8 cellular contexts compared by ENCODE assay signal in the genomic region with DNA sequence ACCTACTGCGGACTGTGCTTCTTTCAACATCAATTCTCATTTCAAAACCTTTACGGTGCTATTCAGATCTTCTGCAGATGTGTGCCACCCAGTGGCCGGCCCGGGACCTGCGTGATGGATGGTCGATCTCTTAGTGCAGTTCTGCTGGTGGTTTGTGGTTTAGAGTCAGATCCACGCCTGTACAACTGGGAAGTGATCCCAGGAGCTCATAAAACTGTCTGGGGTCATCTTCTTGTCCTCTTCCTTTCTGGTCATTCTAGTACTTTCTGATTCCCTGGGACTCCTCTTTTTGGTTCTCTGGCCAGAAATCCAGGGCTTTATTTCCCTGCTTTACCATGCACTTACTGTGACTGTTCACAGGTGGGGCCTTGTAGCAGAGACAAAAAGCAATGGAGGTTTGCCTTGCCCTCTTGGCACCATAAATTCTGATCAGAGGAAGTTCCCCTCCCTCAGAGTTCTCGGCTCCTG. TPM values are rescaled to one million over a fixed set of nuclear protein-coding genes. Genes with fewer than 3 reads are reported as not detected.
A peak's percentile ranks its signal among the peaks of the same experiment; 100 is the strongest.
DNase-seq lines count a peak whose midpoint lies in the region; ATAC-seq, FAIRE-seq and TF ChIP-seq lines count a peak whose summit lies in the region.

No MANE protein-coding gene starts in this region.

- H3K9me2 ChIP-seq in PC-3 (replicated peaks; ENCODE audit: low read length): no peaks in the 10 kb centered on the region

- H2AFZ ChIP-seq in PC-3 (ENCODE audit: low read length): peak overlapping the region; percentile 25; the same call in 1 of the 2 replicates
- no peak overlapping the region for H2AFZ ChIP-seq in endothelial cell of umbilical vein (ENCODE audit: low read depth, low read length)

- dilution Hi-C loops in endothelial cell of umbilical vein (cut with MboI; ENCODE audit: extremely low pct_ligation_motif_present, low sequenced_read_pairs): no loop called here

- no peaks in the 10 kb centered on the region; the same call in 1 of the 2 replicates for H3K4me1 ChIP-seq in PC-3 (ENCODE audit: insufficient read depth, low read length)
- H3K4me1 ChIP-seq in endothelial cell of umbilical vein (ENCODE audit: control insufficient read depth, extremely low read depth, insufficient read depth, low read length): no peaks in the 10 kb centered on the region

- DNase-seq in AML-193 (lab: John Stamatoyannopoulos, UW) (peak; percentile 90 to 91), GM19240 (ENCODE audit: insufficient read length, low spot score) (peak; percentile 66), PC-3 (peak; percentile 86), activated T-cell treated with anti-CD3 and anti-CD28 coated beads for 1 hour (ENCODE audit: low read depth) (peak; percentile 78), endothelial cell of umbilical vein (ENCODE audit: low read depth, low spot score) (peak; percentile 81), naive B cell (peak; percentile 66)
- DNase-seq in stimulated activated CD8-positive, alpha-beta memory T cell treated with anti-CD3 and anti-CD28 coated beads, Interleukin-7, amount 100 ng/mL, for 4 hours (ENCODE audit: low read depth in 2 of 2): peak; percentile 62 to 66

- BruUV-seq in PC-3 (replicated peaks; lab: Mats Ljungman, UMichigan): no TSS peak
- BruUV-seq in endothelial cell of umbilical vein (replicated peaks; lab: Mats Ljungman, UMichigan): no TSS peak

- H3K79me2 ChIP-seq in PC-3 (ENCODE audit: low read length) (no peaks in the 10 kb centered on the region), endothelial cell of umbilical vein (ENCODE audit: control insufficient read depth, insufficient read depth, low read length) (no peaks in the 10 kb centered on the region)

- no peaks in the 10 kb centered on the region for H4K20me1 ChIP-seq in PC-3 (ENCODE audit: low read length)
- no peaks in the 10 kb centered on the region for H4K20me1 ChIP-seq in endothelial cell of umbilical vein (replicated peaks; ENCODE audit: control insufficient read depth, extremely low read depth, insufficient read depth, low read length)

- H3K36me3 ChIP-seq in KOPT-K1 (ENCODE audit: insufficient read depth, low read length) (no peaks in the 10 kb centered on the region), PC-3 (ENCODE audit: low read depth, low read length) (no peaks in the 10 kb centered on the region), endothelial cell of umbilical vein (ENCODE audit: control insufficient read depth in 2 of 2, extremely low read depth in 1 of 2, insufficient read depth in 2 of 2, low read length in 2 of 2) (no peaks in the 10 kb centered on the region)

- H3K4me1 Mint-ChIP-seq in naive B cell: peaks cover 6 to 9% (median 8%) of the 10 kb centered on the region in 3 donors

- CTCF ChIA-PET in PC-3 (lab: Charles Lee) (interaction anchor here (0.5 to 1.1 kb wide), 4 partner anchors 15 to 379 kb away, joined by 3 to 9 read pairs (median 5); a partner anchor contains a TSS), endothelial cell of umbilical vein (lab: Charles Lee) (interaction anchor here (1.0 to 1.9 kb wide), 6 partner anchors 9 to 86 kb away, joined by 3 to 9 read pairs (median 4); no protein-coding TSS in a partner anchor)

- no peaks in the 10 kb centered on the region for H3K9me1 ChIP-seq in endothelial cell of umbilical vein (replicated peaks; ENCODE audit: control insufficient read depth, extremely low read depth, insufficient read depth, low read length)

- peak overlapping the region in 3 of 6 donors; percentile 2 to 39 (median 33) for H3K27ac Mint-ChIP-seq in naive B cell

- H3K27ac ChIP-seq in KOPT-K1 (ENCODE audit: low read depth, low read length, poor library complexity, severe bottlenecking) (peak overlapping the region; percentile 16), PC-3 (ENCODE audit: low read length) (no peak overlapping the region), endothelial cell of umbilical vein (ENCODE audit: insufficient read depth, low read depth, low read length) (no peak overlapping the region)

- no peaks in the 10 kb centered on the region for H3K9me3 Mint-ChIP-seq in naive B cell

- no peaks in the 10 kb centered on the region for H3F3A ChIP-seq in PC-3 (ENCODE audit: low read length, unreplicated experiment)

- H3K4me2 ChIP-seq in PC-3 (ENCODE audit: low read length) (peak overlapping the region; percentile 19), endothelial cell of umbilical vein (ENCODE audit: insufficient read depth, low read length) (no peak overlapping the region)

- H3K9me3 ChIP-seq in KOPT-K1 (ENCODE audit: insufficient read depth, low read length, poor library complexity, severe bottlenecking) (no peaks in the 10 kb centered on the region), PC-3 (ENCODE audit: low read length) (no peaks in the 10 kb centered on the region), endothelial cell of umbilical vein (replicated peaks; ENCODE audit: control insufficient read depth, insufficient read depth, low read length) (no peaks in the 10 kb centered on the region)

- TF ChIP-seq POLR2A in endothelial cell of umbilical vein (IDR thresholded peaks at IDR 0.05; ENCODE audit: low read depth, low read length): no peak

- H3K27me3 Mint-ChIP-seq in naive B cell: no peaks in the 10 kb centered on the region

- intact Hi-C loops in PC-3 (cut with micrococcal nuclease) (loop anchor here (1.0 kb wide), 5 partner anchors 85 to 379 kb away; no protein-coding TSS in a partner anchor), endothelial cell of umbilical vein (cut with micrococcal nuclease) (loop anchor here (1.0 kb wide), 4 partner anchors 86 to 379 kb away; a partner anchor contains a TSS)

- peak; percentile 87 for FAIRE-seq in endothelial cell of umbilical vein (lab: Jason Lieb, UNC)

- no peaks in the 10 kb centered on the region for H3K36me3 Mint-ChIP-seq in naive B cell

- peak; percentile 95 for TF ChIP-seq CTCF in PC-3 (conservative IDR thresholded peaks at IDR 0.05; ENCODE audit: low read depth, low read length)
- peak; percentile 83 to 90 for TF ChIP-seq CTCF in endothelial cell of umbilical vein (IDR thresholded peaks at IDR 0.05; ENCODE audit: extremely low read depth in 1 of 2, insufficient read depth in 1 of 2, low read depth in 1 of 2, low read length in 2 of 2)

- ATAC-seq in PC-3: peak; percentile 99
- peak; percentile 89 to 98 for ATAC-seq in naive B cell (ENCODE audit: low read depth in 2 of 2)

- H3K9ac ChIP-seq in PC-3 (ENCODE audit: low read length) (no peak overlapping the region), endothelial cell of umbilical vein (replicated peaks; ENCODE audit: extremely low read depth, insufficient read depth, low read length) (no peak overlapping the region)

- H3K27me3 ChIP-seq in PC-3 (ENCODE audit: low read length) (no peaks in the 10 kb centered on the region), endothelial cell of umbilical vein (ENCODE audit: control insufficient read depth in 2 of 2, insufficient read depth in 2 of 2, low read length in 2 of 2) (peaks cover 4 to 9% of the 10 kb centered on the region in 2 experiments)

- H3K4me3 Mint-ChIP-seq in naive B cell: no peak overlapping the region

- H3K4me3 ChIP-seq in PC-3 (ENCODE audit: low read length): no peak overlapping the region
- H3K4me3 ChIP-seq in endothelial cell of umbilical vein (replicated peaks in 1 of 3; ENCODE audit: insufficient read depth in 1 of 3, low read depth in 1 of 3, low read length in 3 of 3): no peak overlapping the region

- POLR2A ChIA-PET in PC-3 (lab: Charles Lee; ENCODE audit: unreplicated experiment) (interaction anchor here (0.6 kb wide), 1 partner anchor 104 kb away, joined by 4 read pairs; no protein-coding TSS in a partner anchor), endothelial cell of umbilical vein (lab: Charles Lee) (interaction anchor here (1.2 kb wide), 1 partner anchor 16 kb away, joined by 3 read pairs; a partner anchor contains a TSS)

TF ChIP-seq in endothelial cell of umbilical vein, 7 proteins besides CTCF, POLR2A, EP300 and RAD21:
- TF ChIP-seq GATA2 (IDR thresholded peaks at IDR 0.05; ENCODE audit: insufficient read depth, insufficient read length, low read depth, low read length) (no peak), FOS (IDR thresholded peaks at IDR 0.05; ENCODE audit: borderline replicate concordance, insufficient read depth, low read length) (no peak), EZH2 (IDR thresholded peaks at IDR 0.05; ENCODE audit: borderline replicate concordance, low read depth, low read length, severe bottlenecking) (no peak), MYC (IDR thresholded peaks at IDR 0.05; ENCODE audit: low read depth, low read length) (no peak)

RNA-seq across cellular contexts. Expression of a gene that starts 15.8 kb away (rescaled TPM):
- 22.0 and 22.3 TPM in 2 replicates for total RNA-seq in PC-3 (2014; rRNA removed)
- 23.1 and 25.3 TPM in 2 replicates for total RNA-seq in endothelial cell of umbilical vein
- polyA plus RNA-seq in endothelial cell of umbilical vein: 4.8 and 10.8 TPM in 2 replicates
- 3.3 and 3.5 TPM in 2 replicates for polyA plus RNA-seq in endothelial cell of umbilical vein (2011; cell fraction: cytosol; rRNA removed)
- polyA plus RNA-seq in endothelial cell of umbilical vein (2011; cell fraction: nucleus; rRNA removed): 8.5 and 10.8 TPM in 2 replicates
- polyA plus RNA-seq in endothelial cell of umbilical vein (2012): 8.7 and 13.7 TPM in 2 replicates
- polyA minus RNA-seq in endothelial cell of umbilical vein: 78.5 and 79.2 TPM in 2 replicates
- polyA minus RNA-seq in endothelial cell of umbilical vein (2011; cell fraction: cytosol; rRNA and poly(A)+ RNA removed): 28.4 TPM
- polyA minus RNA-seq in endothelial cell of umbilical vein (2011; cell fraction: nucleus; rRNA and poly(A)+ RNA removed): 23.7 and 25.8 TPM in 2 replicates
- polyA plus RNA-seq in naive B cell (ENCODE audit: low read depth in 6 of 6): 1 to 10 TPM; 1.2 to 8.0 (median 5.0) TPM

RNA-seq across cellular contexts. Expression of a gene that starts 16.4 kb away (rescaled TPM):
- not detected in 2 replicates for total RNA-seq in PC-3 (2014; rRNA removed)
- 0.18 and 0.73 TPM in 2 replicates for total RNA-seq in endothelial cell of umbilical vein
- 0.21 and 0.30 TPM in 2 replicates for polyA plus RNA-seq in endothelial cell of umbilical vein
- 0.18 and 0.54 TPM in 2 replicates for polyA plus RNA-seq in endothelial cell of umbilical vein (2011; cell fraction: cytosol; rRNA removed)
- polyA plus RNA-seq in endothelial cell of umbilical vein (2011; cell fraction: nucleus; rRNA removed): 1.6 and 2.8 TPM in 2 replicates
- 0.04 and 0.19 TPM in 2 replicates for polyA plus RNA-seq in endothelial cell of umbilical vein (2012)
- 0.28 TPM in 1 of 2 replicates, not detected in the other for polyA minus RNA-seq in endothelial cell of umbilical vein
- 0.31 TPM for polyA minus RNA-seq in endothelial cell of umbilical vein (2011; cell fraction: cytosol; rRNA and poly(A)+ RNA removed)
- 0.29 and 0.72 TPM in 2 replicates for polyA minus RNA-seq in endothelial cell of umbilical vein (2011; cell fraction: nucleus; rRNA and poly(A)+ RNA removed)
- 1 to 10 TPM in 1 of 6 donors, under 1 TPM in 5; 0.09 to 1.4 (median 0.18) TPM for polyA plus RNA-seq in naive B cell (ENCODE audit: low read depth in 6 of 6)
